10 cellular contexts compared by ENCODE assay signal in genomic region chr15:85708402-85708932, GRCh38.
DNase-seq lines count a peak whose midpoint lies in the region; ATAC-seq, FAIRE-seq and TF ChIP-seq lines count a peak whose summit lies in the region.
"Had no signal": no experiment of that assay in that cellular context is flagged by ENCODE, and none has a peak within 500 bp of the region (broad histone marks: within the 10 kb centered on the region; RNA-seq: fewer than 3 reads in every experiment).

No MANE protein-coding gene starts in this region.

- H3K36me3 ChIP-seq in MM.1S (replicated peaks; ENCODE audit: insufficient read depth, low read length) = no peaks in the 10 kb centered on the region

- H3K4me2 ChIP-seq in MM.1S (ENCODE audit: low read depth, low read length) = no peak overlapping the region

- no peaks in the 10 kb centered on the region for H3K9me3 ChIP-seq in MM.1S (replicated peaks; ENCODE audit: insufficient read depth, low read length)

- DNase-seq in GM12891 (ENCODE audit: insufficient read length, low spot score) (no peak), left ventricle myocardium superior (no peak), NCI-H526 treated with DMSO at 0.1 percent for 48 hours (lab: John Stamatoyannopoulos, UW) (no peak), endothelial cell (ENCODE audit: low spot score) (no peak), MM.1S (no peak)
- DNase-seq in activated T-helper 2 cell treated with anti-CD3 and anti-CD28 coated beads, Interferon-gamma antibody, Interleukin-2, Interleukin-4, amounts not matched to agents 10 μg/mL and 5 μg/mL and 100 μg/mL, durations not matched to agents 14 hours and 24 hours and 36 hours (ENCODE audit: low spot score) = no peak
- DNase-seq: NCI-H446 had no signal

- peak; percentile 20 for FAIRE-seq in GM12891 (lab: Jason Lieb, UNC)
- FAIRE-seq: bronchial epithelial cell had no signal

- peaks cover 40% of the 10 kb centered on the region for H3K79me2 ChIP-seq in MM.1S (ENCODE audit: low read length)

- H2AFZ ChIP-seq in MM.1S (ENCODE audit: low read length) = no peak overlapping the region

- H3K4me3 ChIP-seq in skin epidermis (no peak overlapping the region), MM.1S (ENCODE audit: low read length) (no peak overlapping the region)

- H3K9ac ChIP-seq in MM.1S (ENCODE audit: low read length) = no peak overlapping the region

- H3K4me3 Mint-ChIP-seq in activated T-helper 2 cell treated with anti-CD3 and anti-CD28 coated beads, Interferon-gamma antibody, Interleukin-2, Interleukin-4, amounts not matched to agents 10 μg/mL and 5 μg/mL and 100 μg/mL, durations not matched to agents 14 hours and 24 hours and 36 hours (ENCODE audit: low read depth) = peak overlapping the region; percentile 53
- no peak overlapping the region for H3K4me3 Mint-ChIP-seq in endothelial cell (ENCODE audit: unreplicated experiment)

- no peaks in the 10 kb centered on the region for H3K27me3 Mint-ChIP-seq in activated T-helper 2 cell treated with anti-CD3 and anti-CD28 coated beads, Interferon-gamma antibody, Interleukin-2, Interleukin-4, amounts not matched to agents 10 μg/mL and 5 μg/mL and 100 μg/mL, durations not matched to agents 14 hours and 24 hours and 36 hours (ENCODE audit: low read depth)
- peaks cover 3% of the 10 kb centered on the region for H3K27me3 Mint-ChIP-seq in endothelial cell (ENCODE audit: unreplicated experiment)

- TF ChIP-seq POLR2A in GM12891 (IDR thresholded peaks at IDR 0.05; ENCODE audit: low read depth, low read length) = no peak

- no peaks in the 10 kb centered on the region for H3K9me2 ChIP-seq in MM.1S (replicated peaks; ENCODE audit: insufficient read depth, low read length)

- H3K27me3 ChIP-seq in MM.1S (replicated peaks; ENCODE audit: insufficient read depth, low read length) = no peaks in the 10 kb centered on the region

- H3K27ac ChIP-seq in skin epidermis (peak overlapping the region in 13 of 21 experiments; percentile 60 to 90 (median 82)), MM.1S (ENCODE audit: low read length) (no peak overlapping the region)

- no peak for TF ChIP-seq CTCF in endothelial cell (IDR thresholded peaks at IDR 0.05; ENCODE audit: unreplicated experiment)
- TF ChIP-seq CTCF in MM.1S (IDR thresholded peaks at IDR 0.05; ENCODE audit: low read length) = no peak

- peak overlapping the region; percentile 98 for H3K27ac Mint-ChIP-seq in activated T-helper 2 cell treated with anti-CD3 and anti-CD28 coated beads, Interferon-gamma antibody, Interleukin-2, Interleukin-4, amounts not matched to agents 10 μg/mL and 5 μg/mL and 100 μg/mL, durations not matched to agents 14 hours and 24 hours and 36 hours
- no peak overlapping the region for H3K27ac Mint-ChIP-seq in endothelial cell (ENCODE audit: unreplicated experiment)

- ATAC-seq in left ventricle myocardium superior (peak; percentile 55), HG03521 (IDR thresholded peaks at IDR 0.05; ENCODE audit: unreplicated experiment) (no peak)

- H3F3A ChIP-seq in MM.1S (ENCODE audit: insufficient read depth, low read length) = peaks cover 26% of the 10 kb centered on the region

- peaks cover 57% of the 10 kb centered on the region for H3K36me3 Mint-ChIP-seq in activated T-helper 2 cell treated with anti-CD3 and anti-CD28 coated beads, Interferon-gamma antibody, Interleukin-2, Interleukin-4, amounts not matched to agents 10 μg/mL and 5 μg/mL and 100 μg/mL, durations not matched to agents 14 hours and 24 hours and 36 hours (ENCODE audit: low read depth)
- H3K36me3 Mint-ChIP-seq in endothelial cell (ENCODE audit: low read depth, unreplicated experiment) = peaks cover 39% of the 10 kb centered on the region

- peaks cover 71% of the 10 kb centered on the region for H3K4me1 Mint-ChIP-seq in activated T-helper 2 cell treated with anti-CD3 and anti-CD28 coated beads, Interferon-gamma antibody, Interleukin-2, Interleukin-4, amounts not matched to agents 10 μg/mL and 5 μg/mL and 100 μg/mL, durations not matched to agents 14 hours and 24 hours and 36 hours (ENCODE audit: low read depth)
- H3K4me1 Mint-ChIP-seq in endothelial cell (ENCODE audit: unreplicated experiment) = peaks cover 51% of the 10 kb centered on the region

- peaks cover 8% of the 10 kb centered on the region for H4K20me1 ChIP-seq in MM.1S (ENCODE audit: insufficient read depth, low read length)

- intact Hi-C loops in activated T-helper 2 cell treated with anti-CD3 and anti-CD28 coated beads, Interferon-gamma antibody, Interleukin-2, Interleukin-4, amounts not matched to agents 10 μg/mL and 5 μg/mL and 100 μg/mL, durations not matched to agents 14 hours and 24 hours and 36 hours (cut with micrococcal nuclease) = loop anchor here (5.0 kb wide), 2 partner anchors 391 to 939 kb away; no protein-coding TSS in a partner anchor
- intact Hi-C loops in left ventricle myocardium superior (cut with micrococcal nuclease) = no loop called here

- H3K4me1 ChIP-seq in MM.1S (ENCODE audit: low read length) = peaks cover 26% of the 10 kb centered on the region

- H3K9me3 Mint-ChIP-seq in activated T-helper 2 cell treated with anti-CD3 and anti-CD28 coated beads, Interferon-gamma antibody, Interleukin-2, Interleukin-4, amounts not matched to agents 10 μg/mL and 5 μg/mL and 100 μg/mL, durations not matched to agents 14 hours and 24 hours and 36 hours = no peaks in the 10 kb centered on the region
- H3K9me3 Mint-ChIP-seq in endothelial cell (ENCODE audit: unreplicated experiment) = no peaks in the 10 kb centered on the region

TF ChIP-seq in GM12891, 5 proteins besides CTCF, POLR2A, EP300 and RAD21:
- no peak for TF ChIP-seq POU2F2 (IDR thresholded peaks at IDR 0.05; ENCODE audit: low read depth, low read length)
- TF ChIP-seq PAX5 (IDR thresholded peaks at IDR 0.05; ENCODE audit: insufficient read depth, low read length, severe bottlenecking) = no peak
- no peak for TF ChIP-seq SPI1 (IDR thresholded peaks at IDR 0.05; ENCODE audit: low read depth, low read length)
- no peak for TF ChIP-seq POLR2AphosphoS5 (IDR thresholded peaks at IDR 0.05; ENCODE audit: low read depth, low read length)
- no peak for TF ChIP-seq TAF1 (IDR thresholded peaks at IDR 0.05; ENCODE audit: low read depth, low read length)
